Comparison of ENCODE assay signal across 19 cellular contexts in the genomic region with DNA sequence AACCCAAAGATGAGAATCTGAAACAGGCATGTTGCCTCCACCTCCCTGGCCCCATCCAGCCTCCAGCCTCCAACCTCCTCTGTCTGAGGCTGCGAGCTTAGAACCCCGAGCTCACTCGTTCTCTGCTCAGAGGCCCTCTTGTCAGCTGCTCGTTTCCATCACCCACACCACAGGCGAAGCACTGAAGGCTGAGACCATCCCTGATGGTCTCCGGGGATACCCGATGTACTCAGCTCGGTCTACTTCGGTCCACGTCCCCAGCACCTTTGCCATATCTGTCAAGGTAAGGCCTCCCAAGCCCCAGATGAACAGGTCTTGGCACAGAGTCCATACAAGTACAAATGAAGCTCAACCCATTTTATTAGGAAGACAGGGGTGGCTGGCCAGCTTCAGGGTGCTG.
"Had no signal": no experiment of that assay in that cellular context is flagged by ENCODE, and none has a peak within 500 bp of the region (broad histone marks: within the 10 kb centered on the region; RNA-seq: fewer than 3 reads in every experiment).

No MANE protein-coding gene starts in this region.

- H3K4me1 Mint-ChIP-seq: activated naive CD8-positive, alpha-beta T cell treated with anti-CD3 and anti-CD28 coated beads, Interleukin-2, amount 10 ng/mL, durations not matched to agents 7 days and 5 days; immature natural killer cell; T-cell had no signal

- H3K4me3 ChIP-seq: breast epithelium, lung, neural progenitor cell, pancreas, SK-N-MC, tibial nerve had no signal

- H3K4me3 Mint-ChIP-seq: activated naive CD8-positive, alpha-beta T cell treated with anti-CD3 and anti-CD28 coated beads, Interleukin-2, amount 10 ng/mL, durations not matched to agents 7 days and 5 days; immature natural killer cell; neural progenitor cell; stimulated activated naive CD8-positive, alpha-beta T cell treated with anti-CD3 and anti-CD28 coated beads, Interleukin-15, Interleukin-2, amounts not matched to agents 100 ng/mL and 50 ng/mL, for 24 hours; T-cell had no signal

- H3K27ac ChIP-seq: neural progenitor cell, pancreas, SK-N-MC, tibial nerve had no signal

- H3K27ac Mint-ChIP-seq: activated naive CD8-positive, alpha-beta T cell treated with anti-CD3 and anti-CD28 coated beads, Interleukin-2, amount 10 ng/mL, durations not matched to agents 7 days and 5 days; neural progenitor cell; stimulated activated naive CD8-positive, alpha-beta T cell treated with anti-CD3 and anti-CD28 coated beads, Interleukin-15, Interleukin-2, amounts not matched to agents 100 ng/mL and 50 ng/mL, for 24 hours; T-cell had no signal

- H3K27me3 ChIP-seq: breast epithelium, neural progenitor cell, pancreas, tibial nerve had no signal

- H3K9me3 Mint-ChIP-seq: activated naive CD8-positive, alpha-beta T cell treated with anti-CD3 and anti-CD28 coated beads, Interleukin-2, amount 10 ng/mL, durations not matched to agents 7 days and 5 days had no signal

- H3K9ac ChIP-seq: neural progenitor cell had no signal

- H3K4me1 ChIP-seq: breast epithelium, neural progenitor cell, pancreas had no signal

- H3K27me3 Mint-ChIP-seq: stimulated activated naive CD8-positive, alpha-beta T cell treated with anti-CD3 and anti-CD28 coated beads, Interleukin-15, Interleukin-2, amounts not matched to agents 100 ng/mL and 50 ng/mL, for 24 hours had no signal

- H3K36me3 Mint-ChIP-seq: activated naive CD8-positive, alpha-beta T cell treated with anti-CD3 and anti-CD28 coated beads, Interleukin-2, amount 10 ng/mL, durations not matched to agents 7 days and 5 days; immature natural killer cell; T-cell had no signal

- DNase-seq: activated naive CD4-positive, alpha-beta T cell; activated naive CD8-positive, alpha-beta T cell treated with anti-CD3 and anti-CD28 coated beads, Interleukin-2, amount 10 ng/mL, durations not matched to agents 7 days and 5 days; activated T-cell treated with anti-CD3 and anti-CD28 coated beads for 4 hours; anterior cingulate cortex; glutamatergic neuron; immature natural killer cell; midbrain; pancreas; retina; small intestine; T-cell; T1000 had no signal

- FAIRE-seq: endometrium, pancreas, small intestine had no signal

- H3K9me3 ChIP-seq: breast epithelium, pancreas had no signal

- H3K36me3 ChIP-seq: breast epithelium, neural progenitor cell, pancreas had no signal
